ENCODE assay signal across 1 cellular context in the genomic region with DNA sequence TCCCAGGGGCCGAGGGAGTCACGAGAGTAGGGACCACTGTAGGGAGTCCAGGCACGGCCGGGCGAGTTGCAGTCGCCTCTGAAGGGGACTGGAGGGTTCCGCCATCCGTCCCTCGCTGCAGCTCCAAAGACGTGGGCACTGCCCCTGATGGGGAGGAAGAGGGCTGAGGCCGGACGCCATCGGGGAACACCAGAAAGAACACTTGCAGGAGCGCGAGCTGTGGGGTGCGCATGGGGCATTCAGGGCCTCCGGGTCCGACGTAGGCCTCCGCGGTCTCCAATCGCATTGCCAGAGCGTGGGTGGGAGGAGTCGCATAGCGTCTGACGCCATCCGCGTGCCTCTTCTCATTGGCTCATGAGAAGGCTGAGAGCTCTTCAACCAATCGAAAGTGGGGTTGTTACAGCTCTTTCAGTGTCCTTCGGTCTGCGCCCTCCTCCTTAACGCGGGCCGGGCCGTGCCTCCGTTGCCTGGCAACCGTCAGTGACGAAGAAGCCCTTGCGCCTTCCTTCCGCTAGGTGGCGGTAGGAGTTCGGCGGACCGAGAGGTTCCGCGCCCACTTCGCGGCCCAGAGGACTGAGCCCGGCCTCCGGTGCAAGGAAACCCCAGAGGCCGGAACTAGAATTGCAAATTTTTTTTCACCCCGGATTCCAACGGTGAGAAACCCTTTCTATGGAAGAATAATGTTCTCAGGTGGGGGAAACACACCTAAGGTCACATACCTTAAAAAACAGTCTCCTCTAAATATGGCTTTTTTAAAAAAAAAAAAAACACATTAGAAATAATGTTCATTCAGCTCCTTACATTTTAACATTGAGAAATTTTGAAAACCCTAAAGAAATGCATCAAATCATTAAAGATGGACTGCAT.
TF ChIP-seq lines count a peak whose summit lies in the region.

A gene with protein sequence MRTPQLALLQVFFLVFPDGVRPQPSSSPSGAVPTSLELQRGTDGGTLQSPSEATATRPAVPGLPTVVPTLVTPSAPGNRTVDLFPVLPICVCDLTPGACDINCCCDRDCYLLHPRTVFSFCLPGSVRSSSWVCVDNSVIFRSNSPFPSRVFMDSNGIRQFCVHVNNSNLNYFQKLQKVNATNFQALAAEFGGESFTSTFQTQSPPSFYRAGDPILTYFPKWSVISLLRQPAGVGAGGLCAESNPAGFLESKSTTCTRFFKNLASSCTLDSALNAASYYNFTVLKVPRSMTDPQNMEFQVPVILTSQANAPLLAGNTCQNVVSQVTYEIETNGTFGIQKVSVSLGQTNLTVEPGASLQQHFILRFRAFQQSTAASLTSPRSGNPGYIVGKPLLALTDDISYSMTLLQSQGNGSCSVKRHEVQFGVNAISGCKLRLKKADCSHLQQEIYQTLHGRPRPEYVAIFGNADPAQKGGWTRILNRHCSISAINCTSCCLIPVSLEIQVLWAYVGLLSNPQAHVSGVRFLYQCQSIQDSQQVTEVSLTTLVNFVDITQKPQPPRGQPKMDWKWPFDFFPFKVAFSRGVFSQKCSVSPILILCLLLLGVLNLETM (minus strand): TSS at position 260 of the 867 bp plus-strand sequence. CDS start 28 bp downstream, at position 232.

TF ChIP-seq in HEK293, 187 proteins besides CTCF, POLR2A, EP300 and RAD21 (continued from another document and continues in another):
- TF ChIP-seq, protein P1, sequence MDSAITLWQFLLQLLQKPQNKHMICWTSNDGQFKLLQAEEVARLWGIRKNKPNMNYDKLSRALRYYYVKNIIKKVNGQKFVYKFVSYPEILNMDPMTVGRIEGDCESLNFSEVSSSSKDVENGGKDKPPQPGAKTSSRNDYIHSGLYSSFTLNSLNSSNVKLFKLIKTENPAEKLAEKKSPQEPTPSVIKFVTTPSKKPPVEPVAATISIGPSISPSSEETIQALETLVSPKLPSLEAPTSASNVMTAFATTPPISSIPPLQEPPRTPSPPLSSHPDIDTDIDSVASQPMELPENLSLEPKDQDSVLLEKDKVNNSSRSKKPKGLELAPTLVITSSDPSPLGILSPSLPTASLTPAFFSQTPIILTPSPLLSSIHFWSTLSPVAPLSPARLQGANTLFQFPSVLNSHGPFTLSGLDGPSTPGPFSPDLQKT (IDR thresholded peaks at IDR 0.05; ENCODE audit: borderline replicate concordance, low read depth, low read length) = no peak
- TF ChIP-seq GFI1B (tag by site-specific recombination; IDR thresholded peaks at IDR 0.05) (no peak), BCL11B (tag by site-specific recombination; IDR thresholded peaks at IDR 0.05; ENCODE audit: low read depth) (no peak), ZNF747 (tag by site-specific recombination; IDR thresholded peaks at IDR 0.05) (no peak), ZNF664 (tag by site-specific recombination; IDR thresholded peaks at IDR 0.05) (no peak), OVOL3 (tag by site-specific recombination; IDR thresholded peaks at IDR 0.05) (no peak), SETDB1 (IDR thresholded peaks at IDR 0.05; ENCODE audit: insufficient read length, low read length) (peak; percentile 23), ZNF324 (tag by site-specific recombination; IDR thresholded peaks at IDR 0.05) (peak; percentile 80; the same call in 1 of the 2 replicates), ZNF266 (tag by site-specific recombination; IDR thresholded peaks at IDR 0.05; ENCODE audit: low read depth) (no peak), ZEB2 (tag by site-specific recombination; IDR thresholded peaks at IDR 0.05) (peak; percentile 94), ZNF174 (tag by site-specific recombination; IDR thresholded peaks at IDR 0.05) (no peak), YY2 (tag by site-specific recombination; IDR thresholded peaks at IDR 0.05) (no peak), GLIS2 (tag by site-specific recombination; IDR thresholded peaks at IDR 0.05) (peak; percentile 92), ZNF792 (tag by site-specific recombination; IDR thresholded peaks at IDR 0.05) (no peak), ZNF112 (tag by site-specific recombination; IDR thresholded peaks at IDR 0.05) (no peak), ZNF660 (tag by site-specific recombination; IDR thresholded peaks at IDR 0.05) (peak; percentile 97), ZNF529 (tag by site-specific recombination; IDR thresholded peaks at IDR 0.05; ENCODE audit: insufficient replicate concordance) (no peak), ZNF548 (tag by site-specific recombination; IDR thresholded peaks at IDR 0.05) (no peak), ZNF658 (tag by site-specific recombination; IDR thresholded peaks at IDR 0.05) (no peak), SP7 (tag by site-specific recombination; IDR thresholded peaks at IDR 0.05) (peak; percentile 75; the same call in 1 of the 2 replicates), ZNF785 (tag by site-specific recombination; IDR thresholded peaks at IDR 0.05) (no peak), ZNF514 (tag by site-specific recombination; IDR thresholded peaks at IDR 0.05) (no peak), ZNF155 (tag by site-specific recombination; IDR thresholded peaks at IDR 0.05) (no peak), ZNF571 (tag by site-specific recombination; IDR thresholded peaks at IDR 0.05) (no peak), ZNF510 (tag by site-specific recombination; IDR thresholded peaks at IDR 0.05; ENCODE audit: insufficient replicate concordance) (no peak), ZBTB48 (tag by site-specific recombination; IDR thresholded peaks at IDR 0.05) (peak; percentile 94), ZNF239 (tag by site-specific recombination; IDR thresholded peaks at IDR 0.05) (no peak), ZNF366 (tag by site-specific recombination; conservative IDR thresholded peaks at IDR 0.05) (no peak), KLF9 (tag by site-specific recombination; IDR thresholded peaks at IDR 0.05; ENCODE audit: low read depth) (peak; percentile 70), ZNF2 (tag by site-specific recombination; IDR thresholded peaks at IDR 0.05) (no peak; the same call in 1 of the 2 replicates), ZNF776 (tag by site-specific recombination; IDR thresholded peaks at IDR 0.05; ENCODE audit: borderline replicate concordance) (no peak), ZNF530 (tag by site-specific recombination; IDR thresholded peaks at IDR 0.05; ENCODE audit: low read depth) (no peak), ZNF248 (tag by site-specific recombination; IDR thresholded peaks at IDR 0.05) (no peak), ZNF214 (tag by site-specific recombination; IDR thresholded peaks at IDR 0.05; ENCODE audit: borderline replicate concordance) (no peak), ZNF549 (tag by site-specific recombination; IDR thresholded peaks at IDR 0.05) (no peak), ZNF391 (tag by site-specific recombination; IDR thresholded peaks at IDR 0.05; ENCODE audit: borderline replicate concordance, low read depth) (0 out of 2 replicates have a peak, but pooled peaks have one; percentile 36), GLIS1 (tag by site-specific recombination; IDR thresholded peaks at IDR 0.05) (peak; percentile 50; the same call in 1 of the 2 replicates), ZNF114 (tag by site-specific recombination; IDR thresholded peaks at IDR 0.05) (no peak), ZNF335 (tag by site-specific recombination; conservative IDR thresholded peaks at IDR 0.05) (peak; percentile 98), RBAK (tag by site-specific recombination; IDR thresholded peaks at IDR 0.05) (no peak), KLF1 (tag by site-specific recombination; IDR thresholded peaks at IDR 0.05) (no peak), ZNF23 (tag by site-specific recombination; IDR thresholded peaks at IDR 0.05; ENCODE audit: borderline replicate concordance) (no peak), ZNF701 (tag by site-specific recombination; IDR thresholded peaks at IDR 0.05) (no peak), ZNF623 (tag by site-specific recombination; IDR thresholded peaks at IDR 0.05) (no peak), ZNF140 (tag by site-specific recombination; IDR thresholded peaks at IDR 0.05) (no peak)
- TF ChIP-seq, protein P2, sequence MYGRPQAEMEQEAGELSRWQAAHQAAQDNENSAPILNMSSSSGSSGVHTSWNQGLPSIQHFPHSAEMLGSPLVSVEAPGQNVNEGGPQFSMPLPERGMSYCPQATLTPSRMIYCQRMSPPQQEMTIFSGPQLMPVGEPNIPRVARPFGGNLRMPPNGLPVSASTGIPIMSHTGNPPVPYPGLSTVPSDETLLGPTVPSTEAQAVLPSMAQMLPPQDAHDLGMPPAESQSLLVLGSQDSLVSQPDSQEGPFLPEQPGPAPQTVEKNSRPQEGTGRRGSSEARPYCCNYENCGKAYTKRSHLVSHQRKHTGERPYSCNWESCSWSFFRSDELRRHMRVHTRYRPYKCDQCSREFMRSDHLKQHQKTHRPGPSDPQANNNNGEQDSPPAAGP (tag by site-specific recombination; IDR thresholded peaks at IDR 0.05) = 0 out of 2 replicates have a peak, but pooled peaks have one; percentile 14
- TF ChIP-seq, protein P3, sequence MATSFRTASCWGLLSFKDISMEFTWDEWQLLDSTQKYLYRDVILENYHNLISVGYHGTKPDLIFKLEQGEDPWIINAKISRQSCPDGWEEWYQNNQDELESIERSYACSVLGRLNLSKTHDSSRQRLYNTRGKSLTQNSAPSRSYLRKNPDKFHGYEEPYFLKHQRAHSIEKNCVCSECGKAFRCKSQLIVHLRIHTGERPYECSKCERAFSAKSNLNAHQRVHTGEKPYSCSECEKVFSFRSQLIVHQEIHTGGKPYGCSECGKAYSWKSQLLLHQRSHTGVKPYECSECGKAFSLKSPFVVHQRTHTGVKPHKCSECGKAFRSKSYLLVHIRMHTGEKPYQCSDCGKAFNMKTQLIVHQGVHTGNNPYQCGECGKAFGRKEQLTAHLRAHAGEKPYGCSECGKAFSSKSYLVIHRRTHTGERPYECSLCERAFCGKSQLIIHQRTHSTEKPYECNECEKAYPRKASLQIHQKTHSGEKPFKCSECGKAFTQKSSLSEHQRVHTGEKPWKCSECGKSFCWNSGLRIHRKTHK (tag by site-specific recombination; IDR thresholded peaks at IDR 0.05) = no peak
- TF ChIP-seq, protein P4, sequence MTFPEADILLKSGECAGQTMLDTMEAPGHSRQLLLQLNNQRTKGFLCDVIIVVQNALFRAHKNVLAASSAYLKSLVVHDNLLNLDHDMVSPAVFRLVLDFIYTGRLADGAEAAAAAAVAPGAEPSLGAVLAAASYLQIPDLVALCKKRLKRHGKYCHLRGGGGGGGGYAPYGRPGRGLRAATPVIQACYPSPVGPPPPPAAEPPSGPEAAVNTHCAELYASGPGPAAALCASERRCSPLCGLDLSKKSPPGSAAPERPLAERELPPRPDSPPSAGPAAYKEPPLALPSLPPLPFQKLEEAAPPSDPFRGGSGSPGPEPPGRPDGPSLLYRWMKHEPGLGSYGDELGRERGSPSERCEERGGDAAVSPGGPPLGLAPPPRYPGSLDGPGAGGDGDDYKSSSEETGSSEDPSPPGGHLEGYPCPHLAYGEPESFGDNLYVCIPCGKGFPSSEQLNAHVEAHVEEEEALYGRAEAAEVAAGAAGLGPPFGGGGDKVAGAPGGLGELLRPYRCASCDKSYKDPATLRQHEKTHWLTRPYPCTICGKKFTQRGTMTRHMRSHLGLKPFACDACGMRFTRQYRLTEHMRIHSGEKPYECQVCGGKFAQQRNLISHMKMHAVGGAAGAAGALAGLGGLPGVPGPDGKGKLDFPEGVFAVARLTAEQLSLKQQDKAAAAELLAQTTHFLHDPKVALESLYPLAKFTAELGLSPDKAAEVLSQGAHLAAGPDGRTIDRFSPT (tag by site-specific recombination; IDR thresholded peaks at IDR 0.05) = no peak
- TF ChIP-seq, protein P5, sequence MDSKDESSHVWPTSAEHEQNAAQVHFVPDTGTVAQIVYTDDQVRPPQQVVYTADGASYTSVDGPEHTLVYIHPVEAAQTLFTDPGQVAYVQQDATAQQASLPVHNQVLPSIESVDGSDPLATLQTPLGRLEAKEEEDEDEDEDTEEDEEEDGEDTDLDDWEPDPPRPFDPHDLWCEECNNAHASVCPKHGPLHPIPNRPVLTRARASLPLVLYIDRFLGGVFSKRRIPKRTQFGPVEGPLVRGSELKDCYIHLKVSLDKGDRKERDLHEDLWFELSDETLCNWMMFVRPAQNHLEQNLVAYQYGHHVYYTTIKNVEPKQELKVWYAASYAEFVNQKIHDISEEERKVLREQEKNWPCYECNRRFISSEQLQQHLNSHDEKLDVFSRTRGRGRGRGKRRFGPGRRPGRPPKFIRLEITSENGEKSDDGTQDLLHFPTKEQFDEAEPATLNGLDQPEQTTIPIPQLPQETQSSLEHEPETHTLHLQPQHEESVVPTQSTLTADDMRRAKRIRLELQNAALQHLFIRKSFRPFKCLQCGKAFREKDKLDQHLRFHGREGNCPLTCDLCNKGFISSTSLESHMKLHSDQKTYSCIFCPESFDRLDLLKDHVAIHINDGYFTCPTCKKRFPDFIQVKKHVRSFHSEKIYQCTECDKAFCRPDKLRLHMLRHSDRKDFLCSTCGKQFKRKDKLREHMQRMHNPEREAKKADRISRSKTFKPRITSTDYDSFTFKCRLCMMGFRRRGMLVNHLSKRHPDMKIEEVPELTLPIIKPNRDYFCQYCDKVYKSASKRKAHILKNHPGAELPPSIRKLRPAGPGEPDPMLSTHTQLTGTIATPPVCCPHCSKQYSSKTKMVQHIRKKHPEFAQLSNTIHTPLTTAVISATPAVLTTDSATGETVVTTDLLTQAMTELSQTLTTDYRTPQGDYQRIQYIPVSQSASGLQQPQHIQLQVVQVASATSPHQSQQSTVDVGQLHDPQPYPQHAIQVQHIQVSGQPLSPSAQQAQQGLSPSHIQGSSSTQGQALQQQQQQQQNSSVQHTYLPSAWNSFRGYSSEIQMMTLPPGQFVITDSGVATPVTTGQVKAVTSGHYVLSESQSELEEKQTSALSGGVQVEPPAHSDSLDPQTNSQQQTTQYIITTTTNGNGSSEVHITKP (tag by site-specific recombination; IDR thresholded peaks at IDR 0.05) = no peak
- TF ChIP-seq, protein P6, sequence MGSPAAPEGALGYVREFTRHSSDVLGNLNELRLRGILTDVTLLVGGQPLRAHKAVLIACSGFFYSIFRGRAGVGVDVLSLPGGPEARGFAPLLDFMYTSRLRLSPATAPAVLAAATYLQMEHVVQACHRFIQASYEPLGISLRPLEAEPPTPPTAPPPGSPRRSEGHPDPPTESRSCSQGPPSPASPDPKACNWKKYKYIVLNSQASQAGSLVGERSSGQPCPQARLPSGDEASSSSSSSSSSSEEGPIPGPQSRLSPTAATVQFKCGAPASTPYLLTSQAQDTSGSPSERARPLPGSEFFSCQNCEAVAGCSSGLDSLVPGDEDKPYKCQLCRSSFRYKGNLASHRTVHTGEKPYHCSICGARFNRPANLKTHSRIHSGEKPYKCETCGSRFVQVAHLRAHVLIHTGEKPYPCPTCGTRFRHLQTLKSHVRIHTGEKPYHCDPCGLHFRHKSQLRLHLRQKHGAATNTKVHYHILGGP (tag by site-specific recombination; IDR thresholded peaks at IDR 0.05) = no peak
- TF ChIP-seq, protein P7, sequence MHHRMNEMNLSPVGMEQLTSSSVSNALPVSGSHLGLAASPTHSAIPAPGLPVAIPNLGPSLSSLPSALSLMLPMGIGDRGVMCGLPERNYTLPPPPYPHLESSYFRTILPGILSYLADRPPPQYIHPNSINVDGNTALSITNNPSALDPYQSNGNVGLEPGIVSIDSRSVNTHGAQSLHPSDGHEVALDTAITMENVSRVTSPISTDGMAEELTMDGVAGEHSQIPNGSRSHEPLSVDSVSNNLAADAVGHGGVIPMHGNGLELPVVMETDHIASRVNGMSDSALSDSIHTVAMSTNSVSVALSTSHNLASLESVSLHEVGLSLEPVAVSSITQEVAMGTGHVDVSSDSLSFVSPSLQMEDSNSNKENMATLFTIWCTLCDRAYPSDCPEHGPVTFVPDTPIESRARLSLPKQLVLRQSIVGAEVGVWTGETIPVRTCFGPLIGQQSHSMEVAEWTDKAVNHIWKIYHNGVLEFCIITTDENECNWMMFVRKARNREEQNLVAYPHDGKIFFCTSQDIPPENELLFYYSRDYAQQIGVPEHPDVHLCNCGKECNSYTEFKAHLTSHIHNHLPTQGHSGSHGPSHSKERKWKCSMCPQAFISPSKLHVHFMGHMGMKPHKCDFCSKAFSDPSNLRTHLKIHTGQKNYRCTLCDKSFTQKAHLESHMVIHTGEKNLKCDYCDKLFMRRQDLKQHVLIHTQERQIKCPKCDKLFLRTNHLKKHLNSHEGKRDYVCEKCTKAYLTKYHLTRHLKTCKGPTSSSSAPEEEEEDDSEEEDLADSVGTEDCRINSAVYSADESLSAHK (tag by site-specific recombination; IDR thresholded peaks at IDR 0.05) = no peak
